Comparison of ENCODE assay signal across 8 cellular contexts in the genomic region with DNA sequence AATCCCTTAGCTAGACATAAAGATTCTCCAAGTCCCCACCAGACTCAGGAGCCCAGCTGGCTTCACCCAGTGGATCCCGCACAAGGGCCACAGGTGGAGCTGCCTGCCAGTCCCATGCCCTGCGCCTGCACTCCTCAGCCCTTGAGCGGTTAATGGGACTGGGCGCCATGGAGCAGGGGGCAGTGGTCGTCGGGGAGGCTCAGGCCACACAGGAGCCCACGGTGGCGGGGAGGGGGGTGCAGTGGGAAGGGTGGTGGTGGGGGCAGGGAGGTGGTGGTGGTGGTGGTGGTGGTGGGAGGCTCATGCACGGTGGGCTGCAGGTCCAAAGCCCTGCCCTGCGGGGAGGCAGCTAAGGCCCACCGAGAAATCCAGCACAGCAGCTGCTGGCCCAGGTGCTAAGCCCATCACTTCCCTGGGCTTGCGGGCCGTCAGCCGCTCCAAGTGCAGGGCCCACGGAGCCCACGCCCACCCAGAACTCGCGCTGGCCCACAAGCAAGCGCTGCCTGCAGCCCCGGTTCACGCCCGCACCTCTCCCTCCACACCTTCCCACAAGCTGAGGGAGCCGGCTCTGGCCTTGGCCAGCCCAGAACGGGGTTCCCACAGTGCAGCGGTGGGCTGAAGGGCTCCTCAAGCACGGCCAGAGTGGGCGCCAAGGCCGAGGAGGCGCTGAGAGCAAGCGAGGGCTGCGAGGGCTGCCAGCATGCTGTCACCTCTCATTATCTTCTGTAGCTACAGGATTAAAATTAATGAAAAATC.
"Had no signal": no experiment of that assay in that cellular context is flagged by ENCODE, and none has a peak within 500 bp of the region (broad histone marks: within the 10 kb centered on the region; RNA-seq: fewer than 3 reads in every experiment).

No MANE protein-coding gene starts in this region.

- H3K4me3 ChIP-seq: GM23248, GM23338, HAP-1 had no signal

- H3K4me2 ChIP-seq: GM23338 had no signal

- H3K27ac ChIP-seq: GM23248 had no signal

- H3K27ac Mint-ChIP-seq: GM23338, H9, HFFc6 had no signal

- H2AFZ ChIP-seq: GM23248 had no signal

- DNase-seq: GM23248, GOT3, H9, HCEC 1CT, HFFc6 had no signal

- ATAC-seq: GM23338, HCT116 had no signal

- H3K4me3 Mint-ChIP-seq: GM23338, H9, HFFc6 had no signal

- H3K9me3 ChIP-seq: HAP-1 had no signal

- H3K9ac ChIP-seq: GM23248 had no signal

- H3K36me3 ChIP-seq: HAP-1 had no signal

- H3K4me1 Mint-ChIP-seq: GM23338 had no signal

- H3K4me1 ChIP-seq: HAP-1 had no signal
